ENCODE assay signal across 9 cellular contexts in the genomic region with DNA sequence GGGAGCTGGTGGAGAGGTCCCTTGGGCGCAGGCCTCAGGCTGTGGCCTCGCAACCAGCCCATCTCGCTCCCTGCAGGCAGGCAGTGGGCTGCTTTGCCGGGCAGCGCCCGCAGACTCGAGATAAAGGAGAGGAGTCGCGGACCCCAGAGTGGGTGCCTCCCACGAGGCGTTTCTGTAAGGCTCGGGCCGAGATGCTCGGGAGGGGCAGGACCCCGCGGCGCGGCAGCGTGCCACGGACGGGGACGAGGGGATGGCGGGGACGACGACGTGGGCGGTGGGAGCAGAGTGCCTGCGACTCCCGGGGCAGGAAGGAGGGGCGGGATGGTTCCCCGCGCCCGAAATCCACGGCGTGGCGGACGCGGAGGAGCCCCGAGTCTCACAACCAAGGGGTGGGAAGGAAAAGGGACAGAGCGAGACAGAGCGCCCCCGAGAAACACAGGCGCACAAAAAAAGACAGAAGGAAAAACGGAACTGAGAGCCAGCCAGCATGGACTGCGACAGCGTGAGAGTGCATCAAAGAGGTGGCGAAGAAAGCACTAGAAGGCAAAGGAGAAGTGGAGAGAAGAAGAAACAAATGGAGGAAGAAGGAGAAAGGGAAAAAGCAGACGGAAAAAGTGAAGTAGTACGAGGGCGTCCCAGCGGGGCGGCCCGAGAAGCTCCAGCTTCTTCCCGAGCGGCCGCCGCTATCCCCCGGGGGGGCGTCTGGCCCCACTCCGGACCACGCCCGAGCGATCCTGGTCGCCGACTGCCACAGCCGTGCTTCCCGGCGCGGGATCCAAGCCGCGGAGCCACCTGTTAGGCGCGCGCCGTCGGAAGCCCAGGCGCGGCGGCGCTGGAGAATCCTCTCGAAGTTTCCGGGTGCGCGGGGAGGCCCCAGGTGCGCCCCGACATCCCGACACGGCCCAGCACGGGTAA. TPM values are rescaled to one million over a fixed set of nuclear protein-coding genes. Genes with fewer than 3 reads are reported as not detected.
DNase-seq lines count a peak whose midpoint lies in the region; ATAC-seq and TF ChIP-seq lines count a peak whose summit lies in the region.
"Had no signal": no experiment of that assay in that cellular context is flagged by ENCODE, and none has a peak within 500 bp of the region (broad histone marks: within the 10 kb centered on the region; RNA-seq: fewer than 3 reads in every experiment).

No MANE protein-coding gene starts in this region.

- CTCF ChIA-PET in CD4-positive, alpha-beta T cell (lab: Charles Lee) = no interaction called here

- H3K4me3 ChIP-seq in WERI-Rb-1 (ENCODE audit: low read depth, low read length) (peak overlapping the region; percentile 50), right lobe of liver (peak overlapping the region; percentile 23 to 47 (median 35)), aorta (ENCODE audit: low read length in 2 of 2) (peak overlapping the region in 1 of 2 donors; percentile 33)
- H3K4me3 ChIP-seq: K562 had no signal

- no peak overlapping the region for H3K27ac Mint-ChIP-seq in CD4-positive, alpha-beta T cell

- no peaks in the 10 kb centered on the region for H3K9me3 ChIP-seq in CD4-positive, alpha-beta T cell (ENCODE audit: control insufficient read depth, low read length)
- H3K9me3 ChIP-seq in WERI-Rb-1 (ENCODE audit: severe bottlenecking) (no peaks in the 10 kb centered on the region), right lobe of liver (no peaks in the 10 kb centered on the region), aorta (ENCODE audit: control insufficient read depth, low read length) (no peaks in the 10 kb centered on the region)

- peaks cover 75% of the 10 kb centered on the region for H3K27me3 Mint-ChIP-seq in CD4-positive, alpha-beta T cell

- H3K36me3 Mint-ChIP-seq in CD4-positive, alpha-beta T cell (ENCODE audit: low read depth) = no peaks in the 10 kb centered on the region

- TF ChIP-seq POLR2A in right lobe of liver (IDR thresholded peaks at IDR 0.05) = no peak

- POLR2A ChIA-PET in CD4-positive, alpha-beta T cell (lab: Charles Lee) = no interaction called here

- H3K4me3 Mint-ChIP-seq in CD4-positive, alpha-beta T cell = peak overlapping the region; percentile 72

- no peaks in the 10 kb centered on the region for H3K36me3 ChIP-seq in WERI-Rb-1
- no peaks in the 10 kb centered on the region for H3K36me3 ChIP-seq in right lobe of liver
- no peaks in the 10 kb centered on the region for H3K36me3 ChIP-seq in aorta (ENCODE audit: control insufficient read depth in 1 of 2, insufficient read depth in 2 of 2, low read length in 1 of 2)

- 7% methylated on average over 50 of the region's 89 CpGs for WGBS in right lobe of liver (ENCODE audit: insufficient coverage, low coverage, low lambda C conversion rate, missing lambda C conversion rate)
- 5 to 6% methylated on average over 82 to 89 of the region's 89 CpGs for WGBS in aorta, 2 donors

- no peak for DNase-seq in CD4-positive, alpha-beta T cell
- DNase-seq in WERI-Rb-1 = peak; percentile 25
- no peak for DNase-seq in right lobe of liver
- DNase-seq in aorta = no peak
- DNase-seq in putamen (ENCODE audit: low spot score) = no peak
- DNase-seq in SW 1271 (lab: John Stamatoyannopoulos, UW) = no peak

- no peaks in the 10 kb centered on the region for H3K9me3 Mint-ChIP-seq in CD4-positive, alpha-beta T cell

- peaks cover 25% of the 10 kb centered on the region for H3K4me1 Mint-ChIP-seq in CD4-positive, alpha-beta T cell (ENCODE audit: low read depth)

- no peak overlapping the region for H3K27ac ChIP-seq in CD4-positive, alpha-beta T cell (ENCODE audit: low read depth, low read length)
- H3K27ac ChIP-seq in WERI-Rb-1 (no peak overlapping the region), right lobe of liver (no peak overlapping the region), aorta (ENCODE audit: low read depth in 1 of 2, low read length in 2 of 2) (no peak overlapping the region)

- no peak for TF ChIP-seq CTCF in CD4-positive, alpha-beta T cell (IDR thresholded peaks at IDR 0.05)
- TF ChIP-seq CTCF in WERI-Rb-1 (IDR thresholded peaks at IDR 0.05; ENCODE audit: low read depth, low read length) = no peak
- TF ChIP-seq CTCF in right lobe of liver (IDR thresholded peaks at IDR 0.05) = no peak

- intact Hi-C loops in CD4-positive, alpha-beta T cell (cut with DNase I, micrococcal nuclease) = no loop called here
- intact Hi-C loops in right lobe of liver (cut with DNase I) = no loop called here
- intact Hi-C loops in aorta (cut with DNase I) = no loop called here

- peaks cover 69% of the 10 kb centered on the region for H3K27me3 ChIP-seq in CD4-positive, alpha-beta T cell (ENCODE audit: control insufficient read depth, insufficient read depth, low read length)
- H3K27me3 ChIP-seq in WERI-Rb-1 (ENCODE audit: insufficient read depth, low read depth, severe bottlenecking) = no peaks in the 10 kb centered on the region
- peaks cover 0 to 11% of the 10 kb centered on the region in 2 donors for H3K27me3 ChIP-seq in right lobe of liver
- H3K27me3 ChIP-seq in aorta (ENCODE audit: control insufficient read depth in 1 of 2, insufficient read depth in 2 of 2, low read length in 1 of 2) = peaks cover 0 to 1% of the 10 kb centered on the region in 2 donors

- H3K4me1 ChIP-seq in right lobe of liver = peaks cover 0 to 3% (median 0%) of the 10 kb centered on the region in 4 donors
- H3K4me1 ChIP-seq in aorta (ENCODE audit: control insufficient read depth in 1 of 2, insufficient read depth in 2 of 2, low read length in 2 of 2) = no peaks in the 10 kb centered on the region

- no peak for ATAC-seq in CD4-positive, alpha-beta T cell (ENCODE audit: poor library complexity)
- peak; percentile 41 for ATAC-seq in GM18909 (IDR thresholded peaks at IDR 0.05; ENCODE audit: poor library complexity, unreplicated experiment)
- peak; percentile 40 for ATAC-seq in HG03064 (IDR thresholded peaks at IDR 0.05; ENCODE audit: low read depth, unreplicated experiment)
- ATAC-seq in right lobe of liver = peak in 1 of 4 donors; percentile 24
- peak; percentile 42 for ATAC-seq in aorta (ENCODE audit: low FRiP score)
- ATAC-seq: K562 had no signal

RNA-seq across cellular contexts. Expression of gene BEND4, which starts 1.5 kb away (rescaled TPM):
- total RNA-seq in CD4-positive, alpha-beta T cell = under 1 TPM; 0.06 to 0.11 TPM
- under 1 TPM; 0.04 to 0.31 (median 0.13) TPM for total RNA-seq in right lobe of liver
- total RNA-seq in aorta = under 1 TPM; 0.03 to 0.15 TPM
- polyA plus RNA-seq in aorta = not detected
- total RNA-seq: K562 had no signal
- polyA plus RNA-seq: K562 had no signal
